ENCODE assay signal across 22 cellular contexts in the genomic region with DNA sequence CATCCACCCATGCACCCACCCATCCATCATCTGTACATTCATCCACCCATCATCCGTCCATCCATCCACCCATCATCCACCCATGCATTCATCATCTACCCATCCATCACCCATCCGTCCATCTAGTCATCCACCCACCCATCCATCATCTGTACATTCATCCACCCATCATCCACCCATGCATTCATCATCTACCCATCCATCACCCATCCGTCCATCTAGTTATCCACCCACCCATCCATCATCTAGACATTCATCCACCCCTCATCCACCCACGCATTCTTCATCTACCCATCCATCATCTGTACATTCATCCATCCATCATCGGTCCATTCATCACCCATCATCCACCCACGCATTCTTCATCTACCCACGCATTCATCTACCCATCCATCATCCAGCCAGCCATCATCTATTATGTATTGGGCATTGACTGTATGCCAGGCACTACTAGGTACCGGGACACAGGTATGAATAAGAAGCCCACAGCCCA. TPM values are rescaled to one million over a fixed set of nuclear protein-coding genes. Genes with fewer than 3 reads are reported as not detected.
"Had no signal": no experiment of that assay in that cellular context is flagged by ENCODE, and none has a peak within 500 bp of the region (broad histone marks: within the 10 kb centered on the region; RNA-seq: fewer than 3 reads in every experiment).

No MANE protein-coding gene starts in this region.

- H3K27me3 Mint-ChIP-seq: activated CD4-positive, alpha-beta T cell treated with anti-CD3 and anti-CD28 coated beads for 36 hours; central memory CD8-positive, alpha-beta T cell; T-helper 17 cell had no signal

- H3K9ac ChIP-seq: neural progenitor cell had no signal

- DNase-seq: activated CD4-positive, alpha-beta T cell treated with anti-CD3 and anti-CD28 coated beads for 36 hours; activated CD4-positive, alpha-beta T cell treated with anti-CD3 and anti-CD28 coated beads, Interleukin-2, amount 50 U/mL, for 48 hours; activated naive CD4-positive, alpha-beta T cell treated with anti-CD3 and anti-CD28 coated beads for 36 hours; heart right ventricle; left ventricle myocardium superior; mucosa of descending colon; naive B cell; ovary; sigmoid colon; T-helper 17 cell; upper lobe of right lung; WERI-Rb-1 had no signal

- H2AFZ ChIP-seq: neural progenitor cell had no signal

- ATAC-seq: activated CD4-positive, alpha-beta T cell treated with anti-CD3 and anti-CD28 coated beads for 36 hours; heart right ventricle; left ventricle myocardium superior; mucosa of descending colon; stimulated activated memory B cell treated with anti-CD40 and anti-IgM and Interleukin-4, amounts not matched to agents 10 μg/mL and 1 μg/mL and 100 μg/mL, for 72 hours; T-helper 17 cell; upper lobe of right lung had no signal

- H3K9me3 Mint-ChIP-seq: activated naive CD4-positive, alpha-beta T cell treated with anti-CD3 and anti-CD28 coated beads for 36 hours; central memory CD8-positive, alpha-beta T cell; neural progenitor cell had no signal

- H3K9me3 ChIP-seq: ascending aorta, esophagus muscularis mucosa, heart right ventricle, mucosa of descending colon, ovary, sigmoid colon, upper lobe of right lung had no signal

- FAIRE-seq: endometrium had no signal

- H3K27ac ChIP-seq: ascending aorta, coronary artery, esophagus muscularis mucosa, heart right ventricle, neural progenitor cell, ovary, sigmoid colon, upper lobe of right lung, WERI-Rb-1 had no signal

- H3K4me1 ChIP-seq: ascending aorta, sigmoid colon, upper lobe of right lung had no signal

- H3K4me3 ChIP-seq: ascending aorta, coronary artery, esophagus muscularis mucosa, heart right ventricle, mucosa of descending colon, neural progenitor cell, ovary, sigmoid colon, upper lobe of right lung had no signal

- H3K4me2 ChIP-seq: neural progenitor cell had no signal

- H3K27me3 ChIP-seq: ascending aorta, esophagus muscularis mucosa, heart right ventricle, neural progenitor cell, ovary, sigmoid colon, upper lobe of right lung had no signal

- H3K36me3 ChIP-seq: neural progenitor cell, ovary had no signal

- H3K4me3 Mint-ChIP-seq: activated CD4-positive, alpha-beta T cell treated with anti-CD3 and anti-CD28 coated beads for 36 hours; activated naive CD4-positive, alpha-beta T cell treated with anti-CD3 and anti-CD28 coated beads for 36 hours; central memory CD8-positive, alpha-beta T cell; memory B cell; naive B cell; neural progenitor cell; stimulated activated memory B cell treated with anti-CD40 and anti-IgM and Interleukin-4, amounts not matched to agents 10 μg/mL and 1 μg/mL and 100 μg/mL, for 72 hours; T-helper 17 cell had no signal

- H3K4me1 Mint-ChIP-seq: central memory CD8-positive, alpha-beta T cell; neural progenitor cell; stimulated activated memory B cell treated with anti-CD40 and anti-IgM and Interleukin-4, amounts not matched to agents 10 μg/mL and 1 μg/mL and 100 μg/mL, for 72 hours had no signal

- H3K27ac Mint-ChIP-seq: activated CD4-positive, alpha-beta T cell treated with anti-CD3 and anti-CD28 coated beads for 36 hours; activated naive CD4-positive, alpha-beta T cell treated with anti-CD3 and anti-CD28 coated beads for 36 hours; activated T-helper 2 cell treated with anti-CD3 and anti-CD28 coated beads, Interferon-gamma antibody, Interleukin-2, Interleukin-4, amounts not matched to agents 10 μg/mL and 5 μg/mL and 100 μg/mL, durations not matched to agents 14 hours and 24 hours and 36 hours; memory B cell; neural progenitor cell; stimulated activated memory B cell treated with anti-CD40 and anti-IgM and Interleukin-4, amounts not matched to agents 10 μg/mL and 1 μg/mL and 100 μg/mL, for 72 hours; T-helper 17 cell had no signal

RNA-seq across cellular contexts. Expression of gene GALP, which starts 16.8 kb away (rescaled TPM):
- total RNA-seq: activated CD4-positive, alpha-beta T cell treated with anti-CD3 and anti-CD28 coated beads for 36 hours; activated naive CD4-positive, alpha-beta T cell treated with anti-CD3 and anti-CD28 coated beads for 36 hours; activated T-helper 2 cell treated with anti-CD3 and anti-CD28 coated beads, Interferon-gamma antibody, Interleukin-2, Interleukin-4, amounts not matched to agents 10 μg/mL and 5 μg/mL and 100 μg/mL, durations not matched to agents 14 hours and 24 hours and 36 hours; ascending aorta; esophagus muscularis mucosa; heart right ventricle; kidney epithelial cell; left ventricle myocardium superior; mucosa of descending colon; ovary; sigmoid colon; T-helper 17 cell; upper lobe of right lung had no signal
- polyA plus RNA-seq: heart right ventricle, ovary, sigmoid colon had no signal

RNA-seq across cellular contexts. Expression of gene ZSCAN5B, which starts 38.5 kb away (rescaled TPM):
- total RNA-seq: activated CD4-positive, alpha-beta T cell treated with anti-CD3 and anti-CD28 coated beads for 36 hours; activated naive CD4-positive, alpha-beta T cell treated with anti-CD3 and anti-CD28 coated beads for 36 hours; activated T-helper 2 cell treated with anti-CD3 and anti-CD28 coated beads, Interferon-gamma antibody, Interleukin-2, Interleukin-4, amounts not matched to agents 10 μg/mL and 5 μg/mL and 100 μg/mL, durations not matched to agents 14 hours and 24 hours and 36 hours; ascending aorta; heart right ventricle; kidney epithelial cell; left ventricle myocardium superior; mucosa of descending colon; sigmoid colon; T-helper 17 cell had no signal
- polyA plus RNA-seq: ovary had no signal

RNA-seq across cellular contexts. Expression of gene ZSCAN5C, which starts 43.0 kb away (rescaled TPM):
- total RNA-seq: activated CD4-positive, alpha-beta T cell treated with anti-CD3 and anti-CD28 coated beads for 36 hours; activated naive CD4-positive, alpha-beta T cell treated with anti-CD3 and anti-CD28 coated beads for 36 hours; activated T-helper 2 cell treated with anti-CD3 and anti-CD28 coated beads, Interferon-gamma antibody, Interleukin-2, Interleukin-4, amounts not matched to agents 10 μg/mL and 5 μg/mL and 100 μg/mL, durations not matched to agents 14 hours and 24 hours and 36 hours; ascending aorta; esophagus muscularis mucosa; heart right ventricle; kidney epithelial cell; left ventricle myocardium superior; mucosa of descending colon; ovary; sigmoid colon; T-helper 17 cell; upper lobe of right lung had no signal
- polyA plus RNA-seq: heart right ventricle, ovary, sigmoid colon had no signal
